Comparison of ENCODE assay signal across 23 cellular contexts in the genomic region with DNA sequence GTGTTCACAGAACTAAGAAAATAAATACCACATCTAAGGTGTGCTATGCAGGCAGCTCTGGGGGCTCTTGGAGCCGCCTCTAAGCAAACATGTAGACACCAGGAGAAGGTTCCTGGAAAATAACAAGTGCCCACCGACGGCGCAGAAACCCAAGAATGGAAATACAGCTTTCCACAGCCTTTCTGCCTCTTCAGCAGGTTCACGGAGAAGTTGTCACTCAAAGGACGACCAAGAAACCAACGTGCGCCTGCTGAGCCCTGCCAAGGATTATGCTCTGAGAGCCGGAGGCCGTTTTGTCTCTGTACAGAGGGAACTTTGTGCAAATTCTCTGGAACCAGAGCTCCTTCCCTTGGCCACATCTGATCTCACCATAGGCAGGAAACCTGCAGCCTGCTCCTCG. TPM values are rescaled to one million over a fixed set of nuclear protein-coding genes. Genes with fewer than 3 reads are reported as not detected.
DNase-seq lines count a peak whose midpoint lies in the region; ATAC-seq and TF ChIP-seq lines count a peak whose summit lies in the region.
"Had no signal": no experiment of that assay in that cellular context is flagged by ENCODE, and none has a peak within 500 bp of the region (broad histone marks: within the 10 kb centered on the region; RNA-seq: fewer than 3 reads in every experiment).

No MANE protein-coding gene starts in this region.

- H3K4me1 Mint-ChIP-seq in natural killer cell treated with Interleukin-12 subunit alpha and Interleukin-12 subunit beta and Interleukin-15 and Interleukin-18, amount 100 ng/mL, for 72 hours (ENCODE audit: low read depth in 2 of 2) = peaks cover 26 to 41% of the 10 kb centered on the region in 2 donors
- H3K4me1 Mint-ChIP-seq in natural killer cell (peaks cover 9 to 10% of the 10 kb centered on the region in 2 donors), memory B cell (peaks cover 23% of the 10 kb centered on the region)

- 80 to 85% (median 85%) methylated on average over 11 of the region's 11 CpGs for WGBS in psoas muscle, 3 donors

- no peaks in the 10 kb centered on the region for H3K4me1 ChIP-seq in psoas muscle
- H3K4me1 ChIP-seq: A549, BE2C had no signal

- peaks cover 6% of the 10 kb centered on the region for H3K36me3 Mint-ChIP-seq in natural killer cell treated with Interleukin-12 subunit alpha and Interleukin-12 subunit beta and Interleukin-15 and Interleukin-18, amount 100 ng/mL, for 72 hours
- no peaks in the 10 kb centered on the region for H3K36me3 Mint-ChIP-seq in natural killer cell
- H3K36me3 Mint-ChIP-seq in memory B cell = peaks cover 11% of the 10 kb centered on the region
- H3K36me3 Mint-ChIP-seq: CD4-positive, CD25-positive, alpha-beta regulatory T cell; CD8-positive, alpha-beta T cell had no signal

- no peaks in the 10 kb centered on the region for H3K27me3 ChIP-seq in psoas muscle (ENCODE audit: insufficient read depth in 3 of 3, low read length in 2 of 3)
- H3K27me3 ChIP-seq: BE2C had no signal

- H3K4me3 Mint-ChIP-seq in natural killer cell treated with Interleukin-12 subunit alpha and Interleukin-12 subunit beta and Interleukin-15 and Interleukin-18, amount 100 ng/mL, for 72 hours = no peak overlapping the region
- H3K4me3 Mint-ChIP-seq in natural killer cell (no peak overlapping the region), memory B cell (no peak overlapping the region)
- H3K4me3 Mint-ChIP-seq: CD4-positive, CD25-positive, alpha-beta regulatory T cell; CD8-positive, alpha-beta T cell had no signal

- no peak for ATAC-seq in natural killer cell treated with Interleukin-12 subunit alpha and Interleukin-12 subunit beta and Interleukin-15 and Interleukin-18, amount 100 ng/mL, for 72 hours
- ATAC-seq in natural killer cell = no peak
- no peak for ATAC-seq in memory B cell (ENCODE audit: low read depth)
- ATAC-seq in psoas muscle = no peak
- ATAC-seq: A549; CD8-positive, alpha-beta T cell; GM12878 had no signal

- no peak overlapping the region for H3K27ac ChIP-seq in coronary artery
- H3K27ac ChIP-seq in psoas muscle = no peak overlapping the region
- H3K27ac ChIP-seq: 22Rv1, A549, C4-2B had no signal

- TF ChIP-seq CTCF in natural killer cell (IDR thresholded peaks at IDR 0.05) (no peak), coronary artery (IDR thresholded peaks at IDR 0.05) (no peak), GM20000 (IDR thresholded peaks at IDR 0.05; ENCODE audit: extremely low read depth, missing control alignments) (no peak), psoas muscle (IDR thresholded peaks at IDR 0.05) (no peak)

- peaks cover 3% of the 10 kb centered on the region for H3K9me3 Mint-ChIP-seq in natural killer cell treated with Interleukin-12 subunit alpha and Interleukin-12 subunit beta and Interleukin-15 and Interleukin-18, amount 100 ng/mL, for 72 hours
- H3K9me3 Mint-ChIP-seq in natural killer cell = no peaks in the 10 kb centered on the region
- no peaks in the 10 kb centered on the region for H3K9me3 Mint-ChIP-seq in memory B cell
- H3K9me3 Mint-ChIP-seq: CD8-positive, alpha-beta T cell had no signal

- H3K4me3 ChIP-seq in coronary artery = no peak overlapping the region
- H3K4me3 ChIP-seq in psoas muscle = no peak overlapping the region
- H3K4me3 ChIP-seq: A549, GM12878 had no signal

- no peaks in the 10 kb centered on the region for H3K9me3 ChIP-seq in psoas muscle
- H3K9me3 ChIP-seq: A549, BE2C had no signal

- H3K36me3 ChIP-seq in psoas muscle (ENCODE audit: insufficient read depth in 1 of 2, low read depth in 1 of 2) = peaks cover 0 to 5% of the 10 kb centered on the region in 2 donors

- intact Hi-C loops in natural killer cell (cut with micrococcal nuclease) (no loop called here), psoas muscle (cut with DNase I) (no loop called here)

- H3K27me3 Mint-ChIP-seq in natural killer cell treated with Interleukin-12 subunit alpha and Interleukin-12 subunit beta and Interleukin-15 and Interleukin-18, amount 100 ng/mL, for 72 hours = peaks cover 2 to 26% of the 10 kb centered on the region in 2 donors
- H3K27me3 Mint-ChIP-seq in natural killer cell (ENCODE audit: low read depth in 2 of 2) = peaks cover 34 to 41% of the 10 kb centered on the region in 2 donors
- peaks cover 1% of the 10 kb centered on the region for H3K27me3 Mint-ChIP-seq in memory B cell

- peak overlapping the region; percentile 19 to 87 for H3K27ac Mint-ChIP-seq in natural killer cell treated with Interleukin-12 subunit alpha and Interleukin-12 subunit beta and Interleukin-15 and Interleukin-18, amount 100 ng/mL, for 72 hours
- H3K27ac Mint-ChIP-seq in natural killer cell (no peak overlapping the region), memory B cell (peak overlapping the region; percentile 19)
- H3K27ac Mint-ChIP-seq: CD4-positive, CD25-positive, alpha-beta regulatory T cell; CD8-positive, alpha-beta T cell had no signal

- no peak for DNase-seq in natural killer cell treated with Interleukin-12 subunit alpha and Interleukin-12 subunit beta and Interleukin-15 and Interleukin-18, amount 100 ng/mL, for 72 hours (ENCODE audit: low spot score)
- DNase-seq in natural killer cell (no peak), coronary artery (ENCODE audit: low spot score) (peak; percentile 19), memory B cell (ENCODE audit: low spot score in 2 of 2) (no peak), 8988T (no peak), GM20000 (ENCODE audit: low spot score) (no peak), NCI-H128 (lab: John Stamatoyannopoulos, UW; ENCODE audit: unreplicated experiment) (no peak), psoas muscle (no peak)
- DNase-seq: ACHN; AML-193; BE2C; CD4-positive, CD25-positive, alpha-beta regulatory T cell; CD8-positive, alpha-beta T cell; DMS 273 treated with DMSO at 0.1 percent for 48 hours; DMS79; EL; GDM1; H7; HCEC 1CT had no signal

RNA-seq across cellular contexts. Expression of a gene that starts 40.4 kb away (rescaled TPM):
- total RNA-seq in natural killer cell treated with Interleukin-12 subunit alpha and Interleukin-12 subunit beta and Interleukin-15 and Interleukin-18, amount 100 ng/mL, for 72 hours = 100 to 1,000 TPM in 1 of 2 donors, 10 to 100 TPM in 1; 61.6 to 113 TPM
- total RNA-seq in natural killer cell (1 to 10 TPM; 3.0 to 5.3 (median 4.6) TPM), psoas muscle (10 to 100 TPM in 2 of 4 donors, 1 to 10 TPM in 2; 7.2 to 47.1 (median 27.3) TPM)
- polyA plus RNA-seq in psoas muscle = 10 to 100 TPM in 1 of 3 donors, 1 to 10 TPM in 2; 7.9 to 14.4 (median 8.0) TPM
- total RNA-seq: CD4-positive, CD25-positive, alpha-beta regulatory T cell had no signal

Comparison
In these comparisons a context has a peak if more than half of its experiments do, and no peak if none do; other contexts are left out.
1. H3K27ac Mint-ChIP-seq: peak in natural killer cell treated with Interleukin-12 subunit alpha and Interleukin-12 subunit beta and Interleukin-15 and Interleukin-18, amount 100 ng/mL, for 72 hours (2 of 2) and memory B cell (single experiment); none in natural killer cell (0 of 2).